1 cellular context compared by ENCODE assay signal in genomic region chr1:47507921-47508894, GRCh38.
A peak's percentile ranks its signal among the peaks of the same experiment; 100 is the strongest.
TF ChIP-seq lines count a peak whose summit lies in the region.

No MANE protein-coding gene starts in this region.

TF ChIP-seq in HepG2, 621 proteins besides CTCF, POLR2A, EP300 and RAD21 (continued from another document and continues in another):
- TF ChIP-seq, protein P1, sequence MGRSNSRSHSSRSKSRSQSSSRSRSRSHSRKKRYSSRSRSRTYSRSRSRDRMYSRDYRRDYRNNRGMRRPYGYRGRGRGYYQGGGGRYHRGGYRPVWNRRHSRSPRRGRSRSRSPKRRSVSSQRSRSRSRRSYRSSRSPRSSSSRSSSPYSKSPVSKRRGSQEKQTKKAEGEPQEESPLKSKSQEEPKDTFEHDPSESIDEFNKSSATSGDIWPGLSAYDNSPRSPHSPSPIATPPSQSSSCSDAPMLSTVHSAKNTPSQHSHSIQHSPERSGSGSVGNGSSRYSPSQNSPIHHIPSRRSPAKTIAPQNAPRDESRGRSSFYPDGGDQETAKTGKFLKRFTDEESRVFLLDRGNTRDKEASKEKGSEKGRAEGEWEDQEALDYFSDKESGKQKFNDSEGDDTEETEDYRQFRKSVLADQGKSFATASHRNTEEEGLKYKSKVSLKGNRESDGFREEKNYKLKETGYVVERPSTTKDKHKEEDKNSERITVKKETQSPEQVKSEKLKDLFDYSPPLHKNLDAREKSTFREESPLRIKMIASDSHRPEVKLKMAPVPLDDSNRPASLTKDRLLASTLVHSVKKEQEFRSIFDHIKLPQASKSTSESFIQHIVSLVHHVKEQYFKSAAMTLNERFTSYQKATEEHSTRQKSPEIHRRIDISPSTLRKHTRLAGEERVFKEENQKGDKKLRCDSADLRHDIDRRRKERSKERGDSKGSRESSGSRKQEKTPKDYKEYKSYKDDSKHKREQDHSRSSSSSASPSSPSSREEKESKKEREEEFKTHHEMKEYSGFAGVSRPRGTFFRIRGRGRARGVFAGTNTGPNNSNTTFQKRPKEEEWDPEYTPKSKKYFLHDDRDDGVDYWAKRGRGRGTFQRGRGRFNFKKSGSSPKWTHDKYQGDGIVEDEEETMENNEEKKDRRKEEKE (IDR thresholded peaks at IDR 0.05): no peak
- TF ChIP-seq ZNF329 (CRISPR knock-in tag; IDR thresholded peaks at IDR 0.05; ENCODE audit: low read depth): no peak
- TF ChIP-seq NCOA5 (CRISPR knock-in tag; IDR thresholded peaks at IDR 0.05): no peak
- TF ChIP-seq HNF4G (IDR thresholded peaks at IDR 0.05; ENCODE audit: borderline replicate concordance, low read depth, low read length): peak; percentile 20; the same call in 1 of the 2 replicates
- no peak for TF ChIP-seq HNF4G (CRISPR knock-in tag; IDR thresholded peaks at IDR 0.05; ENCODE audit: borderline replicate concordance, low read depth)
- no peak for TF ChIP-seq ZNF678 (CRISPR knock-in tag; IDR thresholded peaks at IDR 0.05)
- no peak for TF ChIP-seq NFE2 (CRISPR knock-in tag; IDR thresholded peaks at IDR 0.05)
- no peak for TF ChIP-seq CSRNP1 (CRISPR knock-in tag; IDR thresholded peaks at IDR 0.05)
- TF ChIP-seq ZNF383 (CRISPR knock-in tag; IDR thresholded peaks at IDR 0.05; ENCODE audit: borderline replicate concordance): no peak
- no peak for TF ChIP-seq ERF (CRISPR knock-in tag; IDR thresholded peaks at IDR 0.05)
- TF ChIP-seq ARID2 (CRISPR knock-in tag; IDR thresholded peaks at IDR 0.05; ENCODE audit: borderline replicate concordance): no peak
- no peak for TF ChIP-seq SRSF9 (IDR thresholded peaks at IDR 0.05; ENCODE audit: borderline replicate concordance, insufficient read depth, low read depth, low read length, poor library complexity, severe bottlenecking)
- TF ChIP-seq ZNF781 (CRISPR knock-in tag; IDR thresholded peaks at IDR 0.05; ENCODE audit: borderline replicate concordance, not compliant biosample characterization): no peak
- no peak for TF ChIP-seq ZFP90 (CRISPR knock-in tag; IDR thresholded peaks at IDR 0.05; ENCODE audit: borderline replicate concordance)
- TF ChIP-seq PPARG (CRISPR knock-in tag; conservative IDR thresholded peaks at IDR 0.05): no peak
- no peak for TF ChIP-seq ZBTB49 (CRISPR knock-in tag; IDR thresholded peaks at IDR 0.05; ENCODE audit: borderline replicate concordance)
- TF ChIP-seq ZNF615 (CRISPR knock-in tag; IDR thresholded peaks at IDR 0.05; ENCODE audit: borderline replicate concordance): no peak
- no peak for TF ChIP-seq ZNF235 (CRISPR knock-in tag; IDR thresholded peaks at IDR 0.05; ENCODE audit: borderline replicate concordance)
- no peak for TF ChIP-seq KAT2B (IDR thresholded peaks at IDR 0.05; ENCODE audit: borderline replicate concordance, low read depth, low read length)
- TF ChIP-seq ZNF644 (CRISPR knock-in tag; IDR thresholded peaks at IDR 0.05; ENCODE audit: low read depth): no peak
- no peak for TF ChIP-seq TRIM24 (CRISPR knock-in tag; IDR thresholded peaks at IDR 0.05)
- no peak for TF ChIP-seq ZBTB4 (CRISPR knock-in tag; IDR thresholded peaks at IDR 0.05; ENCODE audit: borderline replicate concordance)
- peak; percentile 12; the same call in 1 of the 2 replicates for TF ChIP-seq SALL1 (CRISPR knock-in tag; IDR thresholded peaks at IDR 0.05)
- TF ChIP-seq ZNF772 (CRISPR knock-in tag; IDR thresholded peaks at IDR 0.05): no peak
- no peak for TF ChIP-seq JUND (CRISPR knock-in tag; IDR thresholded peaks at IDR 0.05)
- TF ChIP-seq BHLHE40 (IDR thresholded peaks at IDR 0.05; ENCODE audit: low read length): no peak
- TF ChIP-seq SP2 (CRISPR knock-in tag; IDR thresholded peaks at IDR 0.05): no peak
- TF ChIP-seq STAG1 (CRISPR knock-in tag; IDR thresholded peaks at IDR 0.05): no peak
- TF ChIP-seq NONO (IDR thresholded peaks at IDR 0.05): no peak
- TF ChIP-seq NONO (CRISPR knock-in tag; conservative IDR thresholded peaks at IDR 0.05): no peak
- TF ChIP-seq, protein P2, sequence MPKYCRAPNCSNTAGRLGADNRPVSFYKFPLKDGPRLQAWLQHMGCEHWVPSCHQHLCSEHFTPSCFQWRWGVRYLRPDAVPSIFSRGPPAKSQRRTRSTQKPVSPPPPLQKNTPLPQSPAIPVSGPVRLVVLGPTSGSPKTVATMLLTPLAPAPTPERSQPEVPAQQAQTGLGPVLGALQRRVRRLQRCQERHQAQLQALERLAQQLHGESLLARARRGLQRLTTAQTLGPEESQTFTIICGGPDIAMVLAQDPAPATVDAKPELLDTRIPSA (CRISPR knock-in tag; IDR thresholded peaks at IDR 0.05; ENCODE audit: borderline replicate concordance): no peak
- TF ChIP-seq FOXA3 (CRISPR knock-in tag; IDR thresholded peaks at IDR 0.05): peak; percentile 36; the same call in 1 of the 2 replicates
- TF ChIP-seq HNRNPLL (IDR thresholded peaks at IDR 0.05; ENCODE audit: low read depth, low read length, poor library complexity, severe bottlenecking): no peak
- TF ChIP-seq ZNF143 (CRISPR knock-in tag; IDR thresholded peaks at IDR 0.05): no peak
- TF ChIP-seq ZNF589 (CRISPR knock-in tag; conservative IDR thresholded peaks at IDR 0.05): no peak
- TF ChIP-seq LCORL (IDR thresholded peaks at IDR 0.05): no peak
- peak; percentile 37; the same call in 1 of the 2 replicates for TF ChIP-seq LCORL (CRISPR knock-in tag; IDR thresholded peaks at IDR 0.05)
- no peak for TF ChIP-seq GTF3A (CRISPR knock-in tag; conservative IDR thresholded peaks at IDR 0.05)
- no peak for TF ChIP-seq POLR2AphosphoS5 (IDR thresholded peaks at IDR 0.05; ENCODE audit: low read depth, low read length)
- no peak for TF ChIP-seq HNF4A (CRISPR knock-in tag; IDR thresholded peaks at IDR 0.05)
- no peak for TF ChIP-seq MBD4 (IDR thresholded peaks at IDR 0.05; ENCODE audit: borderline replicate concordance, low read length)
- 0 out of 2 replicates have a peak, but pooled peaks have one; percentile 22 for TF ChIP-seq ZFY (CRISPR knock-in tag; IDR thresholded peaks at IDR 0.05)
- no peak for TF ChIP-seq ZNF652 (CRISPR knock-in tag; IDR thresholded peaks at IDR 0.05; ENCODE audit: borderline replicate concordance, low read depth)
- no peak for TF ChIP-seq IRF2 (CRISPR knock-in tag; IDR thresholded peaks at IDR 0.05)
- TF ChIP-seq IRF9 (CRISPR knock-in tag; IDR thresholded peaks at IDR 0.05; ENCODE audit: borderline replicate concordance): no peak
- no peak for TF ChIP-seq NFE2L1 (CRISPR knock-in tag; IDR thresholded peaks at IDR 0.05; ENCODE audit: borderline replicate concordance)
- no peak for TF ChIP-seq KLF6 (CRISPR knock-in tag; IDR thresholded peaks at IDR 0.05)
- no peak for TF ChIP-seq DNMT3B (CRISPR knock-in tag; conservative IDR thresholded peaks at IDR 0.05)
- no peak for TF ChIP-seq ZC3H13 (CRISPR knock-in tag; IDR thresholded peaks at IDR 0.05)
- no peak for TF ChIP-seq ARID3A (IDR thresholded peaks at IDR 0.05; ENCODE audit: low read depth, low read length)
- TF ChIP-seq RFX3 (CRISPR knock-in tag; IDR thresholded peaks at IDR 0.05): no peak
- no peak for TF ChIP-seq RXRB (CRISPR knock-in tag; IDR thresholded peaks at IDR 0.05; ENCODE audit: borderline replicate concordance)
- TF ChIP-seq ONECUT2 (CRISPR knock-in tag; IDR thresholded peaks at IDR 0.05): no peak
